Comparison of ENCODE assay signal across 1 cellular context in genomic region chr11:96095884-96096301, GRCh38.
TF ChIP-seq lines count a peak whose summit lies in the region.

No MANE protein-coding gene starts in this region.

TF ChIP-seq in GM23338, 12 proteins besides CTCF, POLR2A, EP300 and RAD21 (continued from another document):
- TF ChIP-seq EZH2 (IDR thresholded peaks at IDR 0.05; ENCODE audit: low read depth, unreplicated experiment) (no peak), EZH2phosphoT487 (IDR thresholded peaks at IDR 0.05; ENCODE audit: unreplicated experiment) (no peak), STAT1 (IDR thresholded peaks at IDR 0.05; ENCODE audit: unreplicated experiment) (no peak), CREB1 (CRISPR knock-in tag; IDR thresholded peaks at IDR 0.05; ENCODE audit: low read depth) (no peak), POLR2AphosphoS5 (IDR thresholded peaks at IDR 0.05; ENCODE audit: low read depth) (no peak), ZNF462 (CRISPR knock-in tag; IDR thresholded peaks at IDR 0.05) (no peak)
